1 cellular context compared by ENCODE assay signal in the genomic region with DNA sequence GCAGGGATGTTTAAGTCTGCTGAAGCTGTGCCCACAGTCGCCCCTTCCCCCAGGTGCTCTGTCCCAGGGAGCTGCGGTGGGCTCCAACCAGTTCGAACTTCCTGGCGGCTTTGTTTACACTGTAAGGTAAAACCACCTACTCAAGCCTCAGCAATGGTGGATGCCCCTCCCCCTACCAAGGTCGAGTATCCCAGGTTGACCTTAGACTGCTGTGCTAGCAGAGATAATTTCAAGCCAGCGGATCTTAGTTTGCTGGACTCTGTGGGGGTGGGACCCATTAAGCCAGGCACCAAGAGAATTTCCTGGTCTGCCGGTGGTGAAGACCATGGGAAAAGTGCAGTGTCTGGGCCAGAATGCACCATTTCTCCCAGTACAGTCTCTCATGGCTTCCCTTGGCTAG.
TF ChIP-seq lines count a peak whose summit lies in the region.

No MANE protein-coding gene starts in this region.

TF ChIP-seq in GM23338, 12 proteins besides CTCF, POLR2A, EP300 and RAD21 (continued from another document):
- TF ChIP-seq, protein P1, sequence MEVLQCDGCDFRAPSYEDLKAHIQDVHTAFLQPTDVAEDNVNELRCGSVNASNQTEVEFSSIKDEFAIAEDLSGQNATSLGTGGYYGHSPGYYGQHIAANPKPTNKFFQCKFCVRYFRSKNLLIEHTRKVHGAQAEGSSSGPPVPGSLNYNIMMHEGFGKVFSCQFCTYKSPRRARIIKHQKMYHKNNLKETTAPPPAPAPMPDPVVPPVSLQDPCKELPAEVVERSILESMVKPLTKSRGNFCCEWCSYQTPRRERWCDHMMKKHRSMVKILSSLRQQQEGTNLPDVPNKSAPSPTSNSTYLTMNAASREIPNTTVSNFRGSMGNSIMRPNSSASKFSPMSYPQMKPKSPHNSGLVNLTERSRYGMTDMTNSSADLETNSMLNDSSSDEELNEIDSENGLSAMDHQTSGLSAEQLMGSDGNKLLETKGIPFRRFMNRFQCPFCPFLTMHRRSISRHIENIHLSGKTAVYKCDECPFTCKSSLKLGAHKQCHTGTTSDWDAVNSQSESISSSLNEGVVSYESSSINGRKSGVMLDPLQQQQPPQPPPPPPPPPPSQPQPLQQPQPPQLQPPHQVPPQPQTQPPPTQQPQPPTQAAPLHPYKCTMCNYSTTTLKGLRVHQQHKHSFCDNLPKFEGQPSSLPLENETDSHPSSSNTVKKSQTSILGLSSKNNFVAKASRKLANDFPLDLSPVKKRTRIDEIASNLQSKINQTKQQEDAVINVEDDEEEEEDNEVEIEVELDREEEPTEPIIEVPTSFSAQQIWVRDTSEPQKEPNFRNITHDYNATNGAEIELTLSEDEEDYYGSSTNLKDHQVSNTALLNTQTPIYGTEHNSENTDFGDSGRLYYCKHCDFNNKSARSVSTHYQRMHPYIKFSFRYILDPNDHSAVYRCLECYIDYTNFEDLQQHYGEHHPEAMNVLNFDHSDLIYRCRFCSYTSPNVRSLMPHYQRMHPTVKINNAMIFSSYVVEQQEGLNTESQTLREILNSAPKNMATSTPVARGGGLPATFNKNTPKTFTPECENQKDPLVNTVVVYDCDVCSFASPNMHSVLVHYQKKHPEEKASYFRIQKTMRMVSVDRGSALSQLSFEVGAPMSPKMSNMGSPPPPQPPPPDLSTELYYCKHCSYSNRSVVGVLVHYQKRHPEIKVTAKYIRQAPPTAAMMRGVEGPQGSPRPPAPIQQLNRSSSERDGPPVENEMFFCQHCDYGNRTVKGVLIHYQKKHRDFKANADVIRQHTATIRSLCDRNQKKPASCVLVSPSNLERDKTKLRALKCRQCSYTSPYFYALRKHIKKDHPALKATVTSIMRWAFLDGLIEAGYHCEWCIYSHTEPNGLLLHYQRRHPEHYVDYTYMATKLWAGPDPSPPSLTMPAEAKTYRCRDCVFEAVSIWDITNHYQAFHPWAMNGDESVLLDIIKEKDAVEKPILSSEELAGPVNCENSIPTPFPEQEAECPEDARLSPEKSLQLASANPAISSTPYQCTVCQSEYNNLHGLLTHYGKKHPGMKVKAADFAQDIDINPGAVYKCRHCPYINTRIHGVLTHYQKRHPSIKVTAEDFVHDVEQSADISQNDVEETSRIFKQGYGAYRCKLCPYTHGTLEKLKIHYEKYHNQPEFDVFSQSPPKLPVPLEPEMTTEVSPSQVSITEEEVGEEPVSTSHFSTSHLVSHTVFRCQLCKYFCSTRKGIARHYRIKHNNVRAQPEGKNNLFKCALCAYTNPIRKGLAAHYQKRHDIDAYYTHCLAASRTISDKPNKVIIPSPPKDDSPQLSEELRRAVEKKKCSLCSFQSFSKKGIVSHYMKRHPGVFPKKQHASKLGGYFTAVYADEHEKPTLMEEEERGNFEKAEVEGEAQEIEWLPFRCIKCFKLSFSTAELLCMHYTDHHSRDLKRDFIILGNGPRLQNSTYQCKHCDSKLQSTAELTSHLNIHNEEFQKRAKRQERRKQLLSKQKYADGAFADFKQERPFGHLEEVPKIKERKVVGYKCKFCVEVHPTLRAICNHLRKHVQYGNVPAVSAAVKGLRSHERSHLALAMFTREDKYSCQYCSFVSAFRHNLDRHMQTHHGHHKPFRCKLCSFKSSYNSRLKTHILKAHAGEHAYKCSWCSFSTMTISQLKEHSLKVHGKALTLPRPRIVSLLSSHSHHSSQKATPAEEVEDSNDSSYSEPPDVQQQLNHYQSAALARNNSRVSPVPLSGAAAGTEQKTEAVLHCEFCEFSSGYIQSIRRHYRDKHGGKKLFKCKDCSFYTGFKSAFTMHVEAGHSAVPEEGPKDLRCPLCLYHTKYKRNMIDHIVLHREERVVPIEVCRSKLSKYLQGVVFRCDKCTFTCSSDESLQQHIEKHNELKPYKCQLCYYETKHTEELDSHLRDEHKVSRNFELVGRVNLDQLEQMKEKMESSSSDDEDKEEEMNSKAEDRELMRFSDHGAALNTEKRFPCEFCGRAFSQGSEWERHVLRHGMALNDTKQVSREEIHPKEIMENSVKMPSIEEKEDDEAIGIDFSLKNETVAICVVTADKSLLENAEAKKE (CRISPR knock-in tag; IDR thresholded peaks at IDR 0.05), result no peak
- TF ChIP-seq EZH2 (IDR thresholded peaks at IDR 0.05; ENCODE audit: low read depth, unreplicated experiment) (no peak), ZNF331 (CRISPR knock-in tag; IDR thresholded peaks at IDR 0.05; ENCODE audit: low read depth) (no peak), CREB1 (CRISPR knock-in tag; IDR thresholded peaks at IDR 0.05; ENCODE audit: low read depth) (no peak), NANOG (IDR thresholded peaks at IDR 0.05; ENCODE audit: borderline replicate concordance) (no peak), JUNB (IDR thresholded peaks at IDR 0.05; ENCODE audit: unreplicated experiment) (no peak), POLR2AphosphoS5 (IDR thresholded peaks at IDR 0.05; ENCODE audit: low read depth) (no peak)
- TF ChIP-seq, protein P2, sequence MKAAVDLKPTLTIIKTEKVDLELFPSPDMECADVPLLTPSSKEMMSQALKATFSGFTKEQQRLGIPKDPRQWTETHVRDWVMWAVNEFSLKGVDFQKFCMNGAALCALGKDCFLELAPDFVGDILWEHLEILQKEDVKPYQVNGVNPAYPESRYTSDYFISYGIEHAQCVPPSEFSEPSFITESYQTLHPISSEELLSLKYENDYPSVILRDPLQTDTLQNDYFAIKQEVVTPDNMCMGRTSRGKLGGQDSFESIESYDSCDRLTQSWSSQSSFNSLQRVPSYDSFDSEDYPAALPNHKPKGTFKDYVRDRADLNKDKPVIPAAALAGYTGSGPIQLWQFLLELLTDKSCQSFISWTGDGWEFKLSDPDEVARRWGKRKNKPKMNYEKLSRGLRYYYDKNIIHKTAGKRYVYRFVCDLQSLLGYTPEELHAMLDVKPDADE (IDR thresholded peaks at IDR 0.05), result no peak
- TF ChIP-seq, protein P3, sequence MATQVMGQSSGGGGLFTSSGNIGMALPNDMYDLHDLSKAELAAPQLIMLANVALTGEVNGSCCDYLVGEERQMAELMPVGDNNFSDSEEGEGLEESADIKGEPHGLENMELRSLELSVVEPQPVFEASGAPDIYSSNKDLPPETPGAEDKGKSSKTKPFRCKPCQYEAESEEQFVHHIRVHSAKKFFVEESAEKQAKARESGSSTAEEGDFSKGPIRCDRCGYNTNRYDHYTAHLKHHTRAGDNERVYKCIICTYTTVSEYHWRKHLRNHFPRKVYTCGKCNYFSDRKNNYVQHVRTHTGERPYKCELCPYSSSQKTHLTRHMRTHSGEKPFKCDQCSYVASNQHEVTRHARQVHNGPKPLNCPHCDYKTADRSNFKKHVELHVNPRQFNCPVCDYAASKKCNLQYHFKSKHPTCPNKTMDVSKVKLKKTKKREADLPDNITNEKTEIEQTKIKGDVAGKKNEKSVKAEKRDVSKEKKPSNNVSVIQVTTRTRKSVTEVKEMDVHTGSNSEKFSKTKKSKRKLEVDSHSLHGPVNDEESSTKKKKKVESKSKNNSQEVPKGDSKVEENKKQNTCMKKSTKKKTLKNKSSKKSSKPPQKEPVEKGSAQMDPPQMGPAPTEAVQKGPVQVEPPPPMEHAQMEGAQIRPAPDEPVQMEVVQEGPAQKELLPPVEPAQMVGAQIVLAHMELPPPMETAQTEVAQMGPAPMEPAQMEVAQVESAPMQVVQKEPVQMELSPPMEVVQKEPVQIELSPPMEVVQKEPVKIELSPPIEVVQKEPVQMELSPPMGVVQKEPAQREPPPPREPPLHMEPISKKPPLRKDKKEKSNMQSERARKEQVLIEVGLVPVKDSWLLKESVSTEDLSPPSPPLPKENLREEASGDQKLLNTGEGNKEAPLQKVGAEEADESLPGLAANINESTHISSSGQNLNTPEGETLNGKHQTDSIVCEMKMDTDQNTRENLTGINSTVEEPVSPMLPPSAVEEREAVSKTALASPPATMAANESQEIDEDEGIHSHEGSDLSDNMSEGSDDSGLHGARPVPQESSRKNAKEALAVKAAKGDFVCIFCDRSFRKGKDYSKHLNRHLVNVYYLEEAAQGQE (IDR thresholded peaks at IDR 0.05; ENCODE audit: unreplicated experiment), result no peak
